Comparison of ENCODE assay signal across 16 cellular contexts in genomic region chr1:3459940-3460652, GRCh38. TPM values are rescaled to one million over a fixed set of nuclear protein-coding genes. Genes with fewer than 3 reads are reported as not detected.
DNase-seq lines count a peak whose midpoint lies in the region; ATAC-seq and TF ChIP-seq lines count a peak whose summit lies in the region.
"Had no signal": no experiment of that assay in that cellular context is flagged by ENCODE, and none has a peak within 500 bp of the region (broad histone marks: within the 10 kb centered on the region; RNA-seq: fewer than 3 reads in every experiment).

No MANE protein-coding gene starts in this region.

- H2AK5ac ChIP-seq in trophoblast cell (ENCODE audit: low read length) = no peak overlapping the region

- no peaks in the 10 kb centered on the region for H3K79me2 ChIP-seq in trophoblast cell (ENCODE audit: control insufficient read depth, insufficient read depth, low read length, poor library complexity)

- peak overlapping the region; percentile 36 to 83 (median 72) for H3K27ac ChIP-seq in body of pancreas
- peak overlapping the region; percentile 28 for H3K27ac ChIP-seq in trophoblast cell (ENCODE audit: low read depth, low read length)
- H3K27ac ChIP-seq: HL-60, SK-N-MC, uterus had no signal

- H3K4me3 ChIP-seq in body of pancreas = no peak overlapping the region
- H3K4me3 ChIP-seq in iPS-15b (ENCODE audit: low read depth, low read length) = no peak overlapping the region
- no peak overlapping the region for H3K4me3 ChIP-seq in trophoblast cell (ENCODE audit: low read depth, low read length)
- H3K4me3 ChIP-seq: sigmoid colon, SK-N-MC, uterus had no signal

- peak overlapping the region; percentile 33 for H3K18ac ChIP-seq in trophoblast cell (ENCODE audit: low read length)

- peak overlapping the region; percentile 59 for H3K4me3 Mint-ChIP-seq in Calu3 (ENCODE audit: low read depth, unreplicated experiment)

- peaks cover 12% of the 10 kb centered on the region for H3K79me1 ChIP-seq in trophoblast cell (ENCODE audit: low read length)

- no TSS peak for BruUV-seq in Calu3 (replicated peaks; lab: Mats Ljungman, UMichigan)

- no peak overlapping the region for H2AFZ ChIP-seq in trophoblast cell (ENCODE audit: insufficient read depth, low read length, poor library complexity)

- no peak overlapping the region for H2BK5ac ChIP-seq in trophoblast cell (ENCODE audit: low read depth, low read length, poor library complexity)

- DNase-seq in Calu3 (peak; percentile 77), body of pancreas (peak; percentile 58 to 81 (median 74)), trophoblast cell (peak; percentile 83 to 87), NCI-H1417 treated with DMSO at 0.1 percent for 48 hours (lab: John Stamatoyannopoulos, UW) (no peak)
- DNase-seq: activated CD4-positive, alpha-beta T cell treated with anti-CD3 and anti-CD28 coated beads for 48 hours; activated gamma-delta T cell treated with Interleukin-2 at 50 U/mL for 16 hours; NCI-H510A; sigmoid colon; uterus had no signal

- H3K36me3 Mint-ChIP-seq in Calu3 (ENCODE audit: insufficient read depth, unreplicated experiment) = peaks cover 30% of the 10 kb centered on the region

- H3K4ac ChIP-seq in trophoblast cell (ENCODE audit: low read depth, low read length) = no peak overlapping the region

- intact Hi-C loops in Calu3 (cut with micrococcal nuclease; ENCODE audit: unreplicated experiment) = no loop called here
- intact Hi-C loops in body of pancreas (cut with DNase I) = no loop called here

- ATAC-seq in body of pancreas = peak; percentile 71
- no peak for ATAC-seq in GM19328 (IDR thresholded peaks at IDR 0.05; ENCODE audit: unreplicated experiment)
- no peak for ATAC-seq in HG02763 (IDR thresholded peaks at IDR 0.05; ENCODE audit: unreplicated experiment)
- ATAC-seq in HG03196 (IDR thresholded peaks at IDR 0.05; ENCODE audit: unreplicated experiment) = no peak

- TF ChIP-seq CTCF in Calu3 (IDR thresholded peaks at IDR 0.05; ENCODE audit: unreplicated experiment) (no peak), body of pancreas (IDR thresholded peaks at IDR 0.05) (no peak)

- 43 to 74% methylated on average over 12 to 22 of the region's 22 CpGs for WGBS in body of pancreas, 2 donors
- no CpG with 5 or more reads among the region's 22 CpGs for WGBS in trophoblast cell (ENCODE audit: extremely low coverage, insufficient coverage, insufficient read length)

- H2BK12ac ChIP-seq in trophoblast cell (ENCODE audit: low read length) = peak overlapping the region; percentile 19

- H3K4me1 ChIP-seq in body of pancreas (peaks cover 42% of the 10 kb centered on the region), iPS-15b (ENCODE audit: control insufficient read depth, insufficient read depth, low read length) (peaks cover 6% of the 10 kb centered on the region), trophoblast cell (ENCODE audit: control insufficient read depth in 1 of 2, insufficient read depth in 2 of 2, low read length in 2 of 2) (peaks cover 29 to 33% of the 10 kb centered on the region in 2 experiments)

- H3K9me3 Mint-ChIP-seq in Calu3 (ENCODE audit: low read depth, unreplicated experiment) = no peaks in the 10 kb centered on the region

- peak overlapping the region; percentile 37 for H3K9ac ChIP-seq in iPS-15b (ENCODE audit: low read depth, low read length)
- H3K9ac ChIP-seq in trophoblast cell (ENCODE audit: low read length) = no peak overlapping the region

- CTCF ChIA-PET in Calu3 (lab: Charles Lee) = no interaction called here

- no peak overlapping the region for H3K14ac ChIP-seq in trophoblast cell (ENCODE audit: low read length)

- TF ChIP-seq POLR2A in body of pancreas (IDR thresholded peaks at IDR 0.05) = peak in 1 of 3 donors; percentile 12

- H4K8ac ChIP-seq in trophoblast cell (ENCODE audit: low read depth, low read length) = no peak overlapping the region

- peak overlapping the region; percentile 18 for H3K4me2 ChIP-seq in trophoblast cell (ENCODE audit: low read length)

- H3K27me3 ChIP-seq in body of pancreas (no peaks in the 10 kb centered on the region), iPS-15b (ENCODE audit: control insufficient read depth, insufficient read depth, low read length) (no peaks in the 10 kb centered on the region), trophoblast cell (ENCODE audit: insufficient read depth, low read length) (no peaks in the 10 kb centered on the region)

- H3K23ac ChIP-seq in trophoblast cell (ENCODE audit: low read length) = no peak overlapping the region

- H3K36me3 ChIP-seq in body of pancreas (replicated peaks in 1 of 2; ENCODE audit: insufficient read depth in 1 of 2, low read depth in 2 of 2) (no peaks in the 10 kb centered on the region), iPS-15b (ENCODE audit: control insufficient read depth, insufficient read depth, low read length) (peaks cover 13% of the 10 kb centered on the region), trophoblast cell (ENCODE audit: control insufficient read depth in 1 of 2, insufficient read depth in 2 of 2, low read length in 2 of 2) (no peaks in the 10 kb centered on the region)
- H3K36me3 ChIP-seq: sigmoid colon, uterus had no signal

- H3K4me1 Mint-ChIP-seq in Calu3 (ENCODE audit: low read depth, unreplicated experiment) = peaks cover 39% of the 10 kb centered on the region

- H4K91ac ChIP-seq in trophoblast cell (ENCODE audit: low read depth, low read length) = peak overlapping the region; percentile 7

- H3K27me3 Mint-ChIP-seq in Calu3 (ENCODE audit: unreplicated experiment) = no peaks in the 10 kb centered on the region

- H3K27ac Mint-ChIP-seq in Calu3 (ENCODE audit: unreplicated experiment) = peak overlapping the region; percentile 78

- H4K12ac ChIP-seq in trophoblast cell (ENCODE audit: low read depth, low read length) = no peak overlapping the region

- H2BK120ac ChIP-seq in trophoblast cell (ENCODE audit: insufficient read depth, low read length, poor library complexity) = peak overlapping the region; percentile 18

- H3K9me3 ChIP-seq in body of pancreas (no peaks in the 10 kb centered on the region), iPS-15b (ENCODE audit: control insufficient read depth, insufficient read depth, low read length) (no peaks in the 10 kb centered on the region), trophoblast cell (ENCODE audit: insufficient read depth, low read depth, low read length) (no peaks in the 10 kb centered on the region)
- H3K9me3 ChIP-seq: sigmoid colon, uterus had no signal

RNA-seq across cellular contexts. Expression of gene ARHGEF16, which starts 5.6 kb away (rescaled TPM):
- 24.2 and 28.0 TPM in 2 replicates for total RNA-seq in Calu3 (2022)
- 10 to 100 TPM; 17.1 to 22.1 TPM for total RNA-seq in body of pancreas
- 6.2 and 6.3 TPM in 2 replicates for polyA plus RNA-seq in trophoblast cell (2013)
- total RNA-seq: frontal cortex had no signal
